In genomic region chr7:44977956-44978355, GRCh38 we compare ENCODE assay signal across 11 cellular contexts. TPM values are rescaled to one million over a fixed set of nuclear protein-coding genes. Genes with fewer than 3 reads are reported as not detected.
DNase-seq lines count a peak whose midpoint lies in the region; ATAC-seq and TF ChIP-seq lines count a peak whose summit lies in the region.
"Had no signal": no experiment of that assay in that cellular context is flagged by ENCODE, and none has a peak within 500 bp of the region (broad histone marks: within the 10 kb centered on the region; RNA-seq: fewer than 3 reads in every experiment).

No MANE protein-coding gene starts in this region.

- peak overlapping the region; percentile 94 for H3K4me3 Mint-ChIP-seq in activated naive CD8-positive, alpha-beta T cell treated with anti-CD3 and anti-CD28 coated beads, Interleukin-2, amount 10 ng/mL, durations not matched to agents 7 days and 5 days
- H3K4me3 Mint-ChIP-seq in MCF 10A (ENCODE audit: unreplicated experiment): no peak overlapping the region

- H3K4me1 ChIP-seq in rectal smooth muscle tissue (ENCODE audit: control insufficient read depth, insufficient read depth, low read length): peaks cover 2% of the 10 kb centered on the region

- no peak overlapping the region for H3K9ac ChIP-seq in rectal smooth muscle tissue (ENCODE audit: low read length)
- H3K9ac ChIP-seq: KMS-11, SK-N-SH had no signal

- TF ChIP-seq CTCF in MCF 10A (IDR thresholded peaks at IDR 0.05; ENCODE audit: unreplicated experiment): no peak

- CTCF ChIA-PET in MCF 10A (lab: Yijun Ruan, JAX): no interaction called here

- H3K27me3 Mint-ChIP-seq in activated naive CD8-positive, alpha-beta T cell treated with anti-CD3 and anti-CD28 coated beads, Interleukin-2, amount 10 ng/mL, durations not matched to agents 7 days and 5 days: no peaks in the 10 kb centered on the region
- H3K27me3 Mint-ChIP-seq in MCF 10A (ENCODE audit: insufficient read depth, unreplicated experiment): no peaks in the 10 kb centered on the region

- no peak for ATAC-seq in activated naive CD8-positive, alpha-beta T cell treated with anti-CD3 and anti-CD28 coated beads, Interleukin-2, amount 10 ng/mL, durations not matched to agents 7 days and 5 days (ENCODE audit: low read depth)
- no peak for ATAC-seq in GM21825 (IDR thresholded peaks at IDR 0.05; ENCODE audit: unreplicated experiment)

- peak overlapping the region; percentile 34 for H3K4me3 ChIP-seq in rectal smooth muscle tissue (ENCODE audit: low read length)
- H3K4me3 ChIP-seq in H7 (ENCODE audit: insufficient read depth, low read depth, low read length): no peak overlapping the region

- H3K36me3 ChIP-seq in rectal smooth muscle tissue (ENCODE audit: control insufficient read depth, insufficient read depth, low read length) (peaks cover 4% of the 10 kb centered on the region), H7 (replicated peaks; ENCODE audit: control insufficient read depth, insufficient read depth, low read length) (peaks cover 7% of the 10 kb centered on the region)

- peak overlapping the region; percentile 93 for H3K27ac Mint-ChIP-seq in activated naive CD8-positive, alpha-beta T cell treated with anti-CD3 and anti-CD28 coated beads, Interleukin-2, amount 10 ng/mL, durations not matched to agents 7 days and 5 days
- H3K27ac Mint-ChIP-seq in MCF 10A (ENCODE audit: low read depth, unreplicated experiment): no peak overlapping the region

- BruUV-seq in MCF 10A (replicated peaks; lab: Mats Ljungman, UMichigan): no TSS peak

- H3K27me3 ChIP-seq in rectal smooth muscle tissue (ENCODE audit: control insufficient read depth, insufficient read depth, low read length) (no peaks in the 10 kb centered on the region), H7 (ENCODE audit: control insufficient read depth, insufficient read depth, low read length) (no peaks in the 10 kb centered on the region)

- POLR2A ChIA-PET in activated naive CD8-positive, alpha-beta T cell treated with anti-CD3 and anti-CD28 coated beads, Interleukin-2, amount 10 ng/mL, durations not matched to agents 7 days and 5 days (lab: Charles Lee): interaction anchor here (0.6 to 14.8 kb wide), 14 partner anchors 8 to 897 kb away, joined by 3 to 202 read pairs (median 10); partner anchors contain the start of genes CCM2, PURB and TBRG4
- POLR2A ChIA-PET in MCF 10A (lab: Yijun Ruan, JAX): interaction anchor here (0.6 kb wide), 1 partner anchor 113 kb away, joined by 3 read pairs; no protein-coding TSS in a partner anchor

- H3K9me3 Mint-ChIP-seq in activated naive CD8-positive, alpha-beta T cell treated with anti-CD3 and anti-CD28 coated beads, Interleukin-2, amount 10 ng/mL, durations not matched to agents 7 days and 5 days: no peaks in the 10 kb centered on the region
- H3K9me3 Mint-ChIP-seq in MCF 10A (ENCODE audit: unreplicated experiment): no peaks in the 10 kb centered on the region

- peaks cover 41% of the 10 kb centered on the region for H3K36me3 Mint-ChIP-seq in activated naive CD8-positive, alpha-beta T cell treated with anti-CD3 and anti-CD28 coated beads, Interleukin-2, amount 10 ng/mL, durations not matched to agents 7 days and 5 days
- H3K36me3 Mint-ChIP-seq in MCF 10A (ENCODE audit: insufficient read depth, unreplicated experiment): peaks cover 32% of the 10 kb centered on the region

- DNase-seq in NCI-H1417 (lab: John Stamatoyannopoulos, UW) (peak in 2 of 3 experiments; percentile 58 to 74), NCI-H1417 treated with DMSO at 0.1 percent for 48 hours (lab: John Stamatoyannopoulos, UW) (no peak), MV-4-11 (lab: John Stamatoyannopoulos, UW) (peak; percentile 33), MCF 10A (ENCODE audit: unreplicated experiment) (no peak), H7 (no peak)
- DNase-seq in activated naive CD8-positive, alpha-beta T cell treated with anti-CD3 and anti-CD28 coated beads, Interleukin-2, amount 10 ng/mL, durations not matched to agents 7 days and 5 days: peak; percentile 55
- DNase-seq: SK-N-SH had no signal

- no peak overlapping the region for H3K27ac ChIP-seq in rectal smooth muscle tissue (ENCODE audit: low read depth, low read length)
- H3K27ac ChIP-seq: 22Rv1, KMS-11 had no signal

- intact Hi-C loops in MCF 10A (cut with micrococcal nuclease): no loop called here

- H3K4me1 Mint-ChIP-seq in activated naive CD8-positive, alpha-beta T cell treated with anti-CD3 and anti-CD28 coated beads, Interleukin-2, amount 10 ng/mL, durations not matched to agents 7 days and 5 days: peaks cover 44% of the 10 kb centered on the region
- H3K4me1 Mint-ChIP-seq in MCF 10A (ENCODE audit: insufficient read depth, unreplicated experiment): peaks cover 28% of the 10 kb centered on the region

RNA-seq across cellular contexts. Expression of gene MYO1G, which starts 0.9 kb away (rescaled TPM):
- total RNA-seq in activated naive CD8-positive, alpha-beta T cell treated with anti-CD3 and anti-CD28 coated beads, Interleukin-2, amount 10 ng/mL, durations not matched to agents 7 days and 5 days: 100 to 1,000 TPM; 382 to 403 TPM
- total RNA-seq in MCF 10A (2022): 0.14 and 0.15 TPM in 2 replicates
- not detected in 2 replicates for total RNA-seq in H7 (2014; rRNA removed; shearing (Covaris generic))

RNA-seq across cellular contexts. Expression of gene CCM2, which starts 22.0 kb away (rescaled TPM):
- 100 to 1,000 TPM; 126 to 132 TPM for total RNA-seq in activated naive CD8-positive, alpha-beta T cell treated with anti-CD3 and anti-CD28 coated beads, Interleukin-2, amount 10 ng/mL, durations not matched to agents 7 days and 5 days
- 35.1 and 36.2 TPM in 2 replicates for total RNA-seq in MCF 10A (2022)
- total RNA-seq in H7 (2014; rRNA removed; shearing (Covaris generic)): 42.4 and 43.9 TPM in 2 replicates

Comparison
In these comparisons a context has a peak if more than half of its experiments do, and no peak if none do; other contexts are left out.
1. DNase-seq: peak in NCI-H1417 (2 of 3), MV-4-11 (single experiment) and activated naive CD8-positive, alpha-beta T cell treated with anti-CD3 and anti-CD28 coated beads, Interleukin-2, amount 10 ng/mL, durations not matched to agents 7 days and 5 days (single experiment); none in NCI-H1417 treated with DMSO at 0.1 percent for 48 hours (single experiment), MCF 10A (single experiment) and H7 (single experiment).
2. RNA of gene MYO1G, which starts 0.9 kb away (total RNA-seq): 382 to 403 TPM in activated naive CD8-positive, alpha-beta T cell treated with anti-CD3 and anti-CD28 coated beads, Interleukin-2, amount 10 ng/mL, durations not matched to agents 7 days and 5 days; 0.14 to 0.15 TPM in MCF 10A and not detected in H7; every median in the first group is over 100 times any median in the second.